Comparison of ENCODE assay signal across 1 cellular context in genomic region chr11:19952101-19952605, GRCh38.
TF ChIP-seq lines count a peak whose summit lies in the region.

No MANE protein-coding gene starts in this region.

TF ChIP-seq in HepG2, 621 proteins besides CTCF, POLR2A, EP300 and RAD21 (continued from another document):
- TF ChIP-seq, protein P1, sequence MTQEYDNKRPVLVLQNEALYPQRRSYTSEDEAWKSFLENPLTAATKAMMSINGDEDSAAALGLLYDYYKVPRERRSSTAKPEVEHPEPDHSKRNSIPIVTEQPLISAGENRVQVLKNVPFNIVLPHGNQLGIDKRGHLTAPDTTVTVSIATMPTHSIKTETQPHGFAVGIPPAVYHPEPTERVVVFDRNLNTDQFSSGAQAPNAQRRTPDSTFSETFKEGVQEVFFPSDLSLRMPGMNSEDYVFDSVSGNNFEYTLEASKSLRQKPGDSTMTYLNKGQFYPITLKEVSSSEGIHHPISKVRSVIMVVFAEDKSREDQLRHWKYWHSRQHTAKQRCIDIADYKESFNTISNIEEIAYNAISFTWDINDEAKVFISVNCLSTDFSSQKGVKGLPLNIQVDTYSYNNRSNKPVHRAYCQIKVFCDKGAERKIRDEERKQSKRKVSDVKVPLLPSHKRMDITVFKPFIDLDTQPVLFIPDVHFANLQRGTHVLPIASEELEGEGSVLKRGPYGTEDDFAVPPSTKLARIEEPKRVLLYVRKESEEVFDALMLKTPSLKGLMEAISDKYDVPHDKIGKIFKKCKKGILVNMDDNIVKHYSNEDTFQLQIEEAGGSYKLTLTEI (CRISPR knock-in tag; conservative IDR thresholded peaks at IDR 0.05): no peak
- no peak for TF ChIP-seq ZNF343 (CRISPR knock-in tag; IDR thresholded peaks at IDR 0.05)
